In the genomic region with DNA sequence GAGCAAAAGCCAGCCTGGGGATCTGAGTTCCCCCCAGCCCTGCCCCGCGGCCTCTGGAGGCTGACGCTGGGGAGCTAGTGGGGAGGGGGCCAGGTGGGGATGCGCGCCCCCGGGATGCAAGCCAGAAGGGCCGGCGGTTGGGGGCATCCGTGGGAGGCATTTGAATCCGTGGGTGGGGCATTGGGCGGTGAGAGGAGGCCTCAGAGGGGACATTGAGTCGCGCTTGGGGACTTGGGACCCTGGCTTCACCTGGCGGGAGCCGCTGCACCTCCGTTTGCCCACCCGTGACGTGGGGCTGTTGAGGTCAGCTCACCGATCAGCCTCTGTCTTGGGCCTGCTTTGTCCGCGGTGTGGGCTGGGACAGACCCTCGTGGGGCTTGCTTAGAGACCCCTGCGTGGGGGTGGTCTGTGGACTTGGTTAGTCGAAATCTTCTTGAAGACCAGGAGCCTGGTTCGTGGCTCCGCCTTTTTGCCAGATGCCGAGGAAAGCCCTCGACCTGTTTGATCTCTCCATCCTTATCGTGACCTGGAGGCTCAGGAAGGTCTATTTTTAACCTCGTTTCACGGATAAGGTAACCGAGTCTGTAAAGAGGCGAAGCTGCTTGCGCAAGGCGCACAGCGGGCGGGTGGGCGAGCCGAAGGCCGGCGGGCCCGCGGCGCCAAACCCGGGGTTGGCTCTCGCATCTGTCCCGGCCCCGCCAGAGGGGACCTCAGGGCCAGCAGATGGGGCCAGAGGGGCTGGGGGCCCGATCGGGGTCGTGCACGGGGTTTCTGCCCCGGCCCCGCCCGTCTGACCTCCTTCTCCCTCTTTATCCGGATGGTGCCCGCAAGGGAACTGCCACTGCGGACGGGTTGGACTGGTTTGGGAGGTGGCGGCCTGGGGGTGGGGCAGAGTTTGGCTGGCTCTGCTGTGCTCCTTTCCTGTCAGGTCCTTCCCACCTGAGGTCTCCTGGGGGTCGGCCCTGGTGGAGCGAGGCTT, we compare ENCODE assay signal across 8 cellular contexts. TPM values are rescaled to one million over a fixed set of nuclear protein-coding genes. Genes with fewer than 3 reads are reported as not detected.
DNase-seq lines count a peak whose midpoint lies in the region; ATAC-seq and TF ChIP-seq lines count a peak whose summit lies in the region.

No MANE protein-coding gene starts in this region.

- TF ChIP-seq CTCF in osteoblast (IDR thresholded peaks at IDR 0.05; ENCODE audit: extremely low read depth, low read depth, low read length): no peak

- H3K4me2 ChIP-seq in osteoblast (ENCODE audit: insufficient read depth, low read length): peak overlapping the region; percentile 32

- peaks cover 9% of the 10 kb centered on the region for H4K20me1 ChIP-seq in osteoblast (ENCODE audit: insufficient read depth, low read length)

- H3K9me3 ChIP-seq in osteoblast (ENCODE audit: low read depth, low read length): no peaks in the 10 kb centered on the region

- no peak overlapping the region for H2AFZ ChIP-seq in osteoblast (ENCODE audit: low read length)

- no peaks in the 10 kb centered on the region for H3K27me3 ChIP-seq in osteoblast (ENCODE audit: insufficient read depth, low read length)

- peak overlapping the region; percentile 60 for H3K4me3 ChIP-seq in osteoblast (ENCODE audit: insufficient read depth, low read length)

- ATAC-seq in GM19395 (IDR thresholded peaks at IDR 0.05; ENCODE audit: unreplicated experiment): no peak

- H3K79me2 ChIP-seq in osteoblast (ENCODE audit: insufficient read depth, low read length): peaks cover 68% of the 10 kb centered on the region

- H3K27ac ChIP-seq in osteoblast (ENCODE audit: low read depth, low read length): no peak overlapping the region

- H3K4me1 ChIP-seq in osteoblast (ENCODE audit: insufficient read depth, low read length): no peaks in the 10 kb centered on the region

- H3K36me3 ChIP-seq in osteoblast (ENCODE audit: insufficient read depth, low read length): no peaks in the 10 kb centered on the region

- peak; percentile 50 for DNase-seq in DMS53 treated with DMSO at 0.1 percent for 48 hours (lab: John Stamatoyannopoulos, UW; ENCODE audit: unreplicated experiment)
- DNase-seq in NCI-H748 (lab: John Stamatoyannopoulos, UW; ENCODE audit: unreplicated experiment): peak; percentile 72
- peak; percentile 54 to 59 for DNase-seq in erythroblast (lab: John Stamatoyannopoulos, UW)
- no peak for DNase-seq in osteoblast (ENCODE audit: insufficient read length, low spot score, missing footprints)
- DNase-seq in mesenteric fat pad (ENCODE audit: low spot score): no peak
- DNase-seq in hepatic stellate cell (ENCODE audit: low spot score): no peak
- DNase-seq in EL: no peak

- TF ChIP-seq POLR2A in erythroblast (IDR thresholded peaks at IDR 0.05; ENCODE audit: low read length): no peak

RNA-seq across cellular contexts. Expression of a gene that starts 8.3 kb away (rescaled TPM):
- 8.5 and 9.8 TPM in 2 replicates for total RNA-seq in osteoblast
- 3.7 TPM for total RNA-seq in mesenteric fat pad

Comparison
In these comparisons a context has a peak if more than half of its experiments do, and no peak if none do; other contexts are left out.
1. DNase-seq: peak in DMS53 treated with DMSO at 0.1 percent for 48 hours (single experiment), NCI-H748 (single experiment) and erythroblast (2 of 2); none in osteoblast (single experiment), mesenteric fat pad (single experiment), hepatic stellate cell (single experiment) and EL (single experiment).